Comparison of ENCODE assay signal across 8 cellular contexts in the genomic region with DNA sequence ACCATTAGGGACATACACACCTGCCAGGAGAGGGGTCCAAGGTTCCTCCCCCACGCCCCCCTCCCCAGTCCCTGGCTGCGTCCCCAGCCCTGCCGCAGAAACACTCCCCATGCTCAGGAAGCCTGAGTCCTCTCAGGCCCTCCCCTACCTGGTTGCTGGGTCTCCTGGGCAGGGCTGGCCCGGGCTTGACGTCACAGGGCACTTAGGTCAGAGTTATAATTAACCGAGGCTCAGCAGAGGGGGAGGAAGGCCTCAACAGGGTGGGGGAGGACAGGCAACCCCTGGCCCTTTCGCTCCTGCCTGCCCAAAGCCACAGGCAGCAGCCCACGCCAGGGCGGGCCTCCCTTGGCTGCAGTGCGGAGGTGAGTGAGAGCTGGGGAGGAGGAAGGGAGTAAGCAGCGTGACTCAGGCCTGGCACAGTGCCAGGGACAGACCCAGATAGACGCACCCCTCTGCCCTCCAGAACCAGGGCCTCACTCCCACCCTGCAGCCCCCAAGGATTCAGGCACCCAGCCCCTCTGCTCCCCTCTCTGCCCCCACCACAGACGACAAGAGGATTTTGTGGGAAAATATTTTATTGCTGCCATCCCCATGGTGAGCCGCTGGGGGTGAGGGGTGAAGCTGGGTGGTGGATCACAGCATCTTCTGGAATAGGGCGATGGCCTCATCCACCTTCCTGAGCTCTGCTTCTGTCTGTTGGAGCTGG. TPM values are rescaled to one million over a fixed set of nuclear protein-coding genes. Genes with fewer than 3 reads are reported as not detected.
DNase-seq lines count a peak whose midpoint lies in the region; ATAC-seq, FAIRE-seq and TF ChIP-seq lines count a peak whose summit lies in the region.

A gene with protein sequence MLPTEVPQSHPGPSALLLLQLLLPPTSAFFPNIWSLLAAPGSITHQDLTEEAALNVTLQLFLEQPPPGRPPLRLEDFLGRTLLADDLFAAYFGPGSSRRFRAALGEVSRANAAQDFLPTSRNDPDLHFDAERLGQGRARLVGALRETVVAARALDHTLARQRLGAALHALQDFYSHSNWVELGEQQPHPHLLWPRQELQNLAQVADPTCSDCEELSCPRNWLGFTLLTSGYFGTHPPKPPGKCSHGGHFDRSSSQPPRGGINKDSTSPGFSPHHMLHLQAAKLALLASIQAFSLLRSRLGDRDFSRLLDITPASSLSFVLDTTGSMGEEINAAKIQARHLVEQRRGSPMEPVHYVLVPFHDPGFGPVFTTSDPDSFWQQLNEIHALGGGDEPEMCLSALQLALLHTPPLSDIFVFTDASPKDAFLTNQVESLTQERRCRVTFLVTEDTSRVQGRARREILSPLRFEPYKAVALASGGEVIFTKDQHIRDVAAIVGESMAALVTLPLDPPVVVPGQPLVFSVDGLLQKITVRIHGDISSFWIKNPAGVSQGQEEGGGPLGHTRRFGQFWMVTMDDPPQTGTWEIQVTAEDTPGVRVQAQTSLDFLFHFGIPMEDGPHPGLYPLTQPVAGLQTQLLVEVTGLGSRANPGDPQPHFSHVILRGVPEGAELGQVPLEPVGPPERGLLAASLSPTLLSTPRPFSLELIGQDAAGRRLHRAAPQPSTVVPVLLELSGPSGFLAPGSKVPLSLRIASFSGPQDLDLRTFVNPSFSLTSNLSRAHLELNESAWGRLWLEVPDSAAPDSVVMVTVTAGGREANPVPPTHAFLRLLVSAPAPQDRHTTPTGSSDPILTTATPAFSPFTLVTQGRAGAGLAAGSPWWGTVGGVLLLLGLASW (minus strand): TSS at position 368 of the 706 bp plus-strand sequence. CDS start 549 bp downstream, outside the sequence.

- ATAC-seq in HG02642 (IDR thresholded peaks at IDR 0.05; ENCODE audit: poor library complexity, unreplicated experiment) (peak; percentile 70), WTC11 (peak; percentile 44), GM21390 (IDR thresholded peaks at IDR 0.05; ENCODE audit: unreplicated experiment) (no peak)

- H3K9me3 Mint-ChIP-seq in WTC11: no peaks in the 10 kb centered on the region

- no peak for FAIRE-seq in bronchial epithelial cell (lab: Jason Lieb, UNC)

- H3K9ac ChIP-seq in ES-I3 (ENCODE audit: low read depth, low read length): peak within 1 kb of the TSS; percentile 17; the same call in 1 of the 2 replicates

- H3K27ac Mint-ChIP-seq in WTC11: peak within 1 kb of the TSS; percentile 68; the same call in 1 of the 2 replicates

- no peak within 1 kb of the TSS for H3K4me3 Mint-ChIP-seq in WTC11

- no peaks in the 10 kb centered on the region; the same call in 1 of the 2 replicates for H3K4me1 ChIP-seq in ES-I3 (ENCODE audit: insufficient read depth, low read length)

- POLR2A ChIA-PET in WTC11 (lab: Charles Lee): interaction anchor here (1.5 kb wide), 1 partner anchor 37 kb away, joined by 4 read pairs; no protein-coding TSS in a partner anchor

- H3K9me3 ChIP-seq in ES-I3 (ENCODE audit: control insufficient read depth, insufficient read depth, low read length): no peaks in the 10 kb centered on the region

- H3K36me3 ChIP-seq in ES-I3 (ENCODE audit: insufficient read depth, low read length) (peaks cover 3% of the 10 kb centered on the region; the same call in 1 of the 2 replicates), bronchial epithelial cell (ENCODE audit: control insufficient read depth, insufficient read depth, low read length) (peaks cover 23% of the 10 kb centered on the region)

- H3K4me1 Mint-ChIP-seq in WTC11: 0 out of 2 replicates have a peak, but pooled peaks cover 2% of the 10 kb centered on the region

- H3K4me3 ChIP-seq in bronchial epithelial cell (ENCODE audit: low read depth, low read length): peak within 1 kb of the TSS; percentile 19

- H3K36me3 Mint-ChIP-seq in WTC11: peaks cover 10% of the 10 kb centered on the region

- CTCF ChIA-PET in WTC11 (lab: Charles Lee): interaction anchor here (0.9 to 1.2 kb wide), 4 partner anchors 14 to 37 kb away, joined by 3 to 6 read pairs (median 4); a partner anchor contains a TSS

- no peaks in the 10 kb centered on the region for H3K27me3 Mint-ChIP-seq in WTC11 (ENCODE audit: low read depth)

- TF ChIP-seq CTCF in WTC11 (IDR thresholded peaks at IDR 0.05) (no peak), bronchial epithelial cell (IDR thresholded peaks at IDR 0.05; ENCODE audit: insufficient read depth, low read length, severe bottlenecking) (no peak)

- DNase-seq in NCI-H2029 (lab: John Stamatoyannopoulos, UW): peak; percentile 85
- DNase-seq in WTC11 (ENCODE audit: low spot score): peak; percentile 35
- peak; percentile 90 for DNase-seq in bronchial epithelial cell (ENCODE audit: low read depth)
- DNase-seq in left kidney (ENCODE audit: low read depth, low spot score): peak; percentile 96
- DNase-seq in stimulated activated CD4-positive, alpha-beta T cell treated with anti-CD3 and anti-CD28 coated beads, Interleukin-4, amount 100 ng/mL, for 48 hours (ENCODE audit: low read depth in 2 of 2): peak; percentile 63 to 69

- no peaks in the 10 kb centered on the region for H3K27me3 ChIP-seq in bronchial epithelial cell (ENCODE audit: control insufficient read depth, insufficient read depth, low read length)

TF ChIP-seq in WTC11, 78 proteins besides CTCF, POLR2A, EP300 and RAD21:
- TF ChIP-seq GABPB1 (CRISPR knock-in tag; IDR thresholded peaks at IDR 0.05) (peak; percentile 50; the same call in 1 of the 2 replicates), CBFB (CRISPR knock-in tag; IDR thresholded peaks at IDR 0.05; ENCODE audit: low read depth) (no peak)
- TF ChIP-seq, protein P1, sequence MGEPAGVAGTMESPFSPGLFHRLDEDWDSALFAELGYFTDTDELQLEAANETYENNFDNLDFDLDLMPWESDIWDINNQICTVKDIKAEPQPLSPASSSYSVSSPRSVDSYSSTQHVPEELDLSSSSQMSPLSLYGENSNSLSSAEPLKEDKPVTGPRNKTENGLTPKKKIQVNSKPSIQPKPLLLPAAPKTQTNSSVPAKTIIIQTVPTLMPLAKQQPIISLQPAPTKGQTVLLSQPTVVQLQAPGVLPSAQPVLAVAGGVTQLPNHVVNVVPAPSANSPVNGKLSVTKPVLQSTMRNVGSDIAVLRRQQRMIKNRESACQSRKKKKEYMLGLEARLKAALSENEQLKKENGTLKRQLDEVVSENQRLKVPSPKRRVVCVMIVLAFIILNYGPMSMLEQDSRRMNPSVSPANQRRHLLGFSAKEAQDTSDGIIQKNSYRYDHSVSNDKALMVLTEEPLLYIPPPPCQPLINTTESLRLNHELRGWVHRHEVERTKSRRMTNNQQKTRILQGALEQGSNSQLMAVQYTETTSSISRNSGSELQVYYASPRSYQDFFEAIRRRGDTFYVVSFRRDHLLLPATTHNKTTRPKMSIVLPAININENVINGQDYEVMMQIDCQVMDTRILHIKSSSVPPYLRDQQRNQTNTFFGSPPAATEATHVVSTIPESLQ (CRISPR knock-in tag; IDR thresholded peaks at IDR 0.05): no peak

RNA-seq across cellular contexts. Expression of the gene that starts here (rescaled TPM):
- total RNA-seq in WTC11 (2021) (1.2 to 1.8 TPM (median 1.4 TPM) in 3 replicates), bronchial epithelial cell (0.26 and 1.4 TPM in 2 replicates)

Comparison
In these comparisons a context has a peak if more than half of its experiments do, and no peak if none do; other contexts are left out.
1. DNase-seq: peak in every context shown above with its lines; median percentile 96 in left kidney; 90 in bronchial epithelial cell; 85 in NCI-H2029; 66 in stimulated activated CD4-positive, alpha-beta T cell treated with anti-CD3 and anti-CD28 coated beads, Interleukin-4, amount 100 ng/mL, for 48 hours; 35 in WTC11.